In genomic region chr3:7203969-7204847, GRCh38 we compare ENCODE assay signal across 21 cellular contexts.
A peak's percentile ranks its signal among the peaks of the same experiment; 100 is the strongest.
DNase-seq lines count a peak whose midpoint lies in the region; ATAC-seq and TF ChIP-seq lines count a peak whose summit lies in the region.
"Had no signal": no experiment of that assay in that cellular context is flagged by ENCODE, and none has a peak within 500 bp of the region (broad histone marks: within the 10 kb centered on the region; RNA-seq: fewer than 3 reads in every experiment).

No MANE protein-coding gene starts in this region.

- intact Hi-C loops in sciatic nerve (cut with DNase I): no loop called here

- no peaks in the 10 kb centered on the region for H3K27me3 ChIP-seq in SJCRH30
- H3K27me3 ChIP-seq: adrenal gland, sigmoid colon, upper lobe of right lung had no signal

- peak; percentile 52 for DNase-seq in epithelial cell of proximal tubule (ENCODE audit: low read depth)
- no peak for DNase-seq in stimulated activated CD4-positive, alpha-beta T cell treated with anti-CD3 and anti-CD28 coated beads, Interleukin-1b, Interleukin-23, amount 100 ng/mL, for 48 hours
- no peak for DNase-seq in SHP77 (lab: John Stamatoyannopoulos, UW)
- DNase-seq in sciatic nerve (ENCODE audit: low spot score): no peak
- DNase-seq in SJCRH30: no peak
- DNase-seq: activated CD4-positive, alpha-beta T cell treated with anti-CD3 and anti-CD28 coated beads, Interleukin-2, amount 10 ng/mL, durations not matched to agents 7 days and 5 days; activated T-cell treated with anti-CD3 and anti-CD28 coated beads, Interleukin-2, amount 50 U/mL, for 4 hours; adrenal gland; DMS 273 treated with DMSO at 0.1 percent for 48 hours; HFFc6; left ventricle myocardium inferior; MM.1S; naive thymus-derived CD4-positive, alpha-beta T cell; NCI-H2107; Right ventricle myocardium superior; sigmoid colon; upper lobe of right lung had no signal

- no peaks in the 10 kb centered on the region for H3K36me3 ChIP-seq in SJCRH30
- H3K36me3 ChIP-seq: adrenal gland, left ventricle myocardium inferior, sigmoid colon, upper lobe of right lung had no signal

- no peak overlapping the region for H3K27ac ChIP-seq in SJCRH30
- H3K27ac ChIP-seq: adrenal gland, left ventricle myocardium inferior, sigmoid colon, upper lobe of right lung had no signal

- ATAC-seq in GM18868 (IDR thresholded peaks at IDR 0.05; ENCODE audit: unreplicated experiment) (peak; percentile 18), GM21528 (IDR thresholded peaks at IDR 0.05; ENCODE audit: low FRiP score, unreplicated experiment) (peak; percentile 27), HG03097 (IDR thresholded peaks at IDR 0.05; ENCODE audit: low FRiP score, unreplicated experiment) (peak; percentile 49), sciatic nerve (no peak)
- ATAC-seq: activated T-cell treated with anti-CD3 and anti-CD28 coated beads, Interleukin-2, amount 50 U/mL, for 4 hours; naive thymus-derived CD4-positive, alpha-beta T cell; stimulated activated memory B cell treated with anti-CD40 and anti-IgM and Interleukin-4, amounts not matched to agents 10 μg/mL and 1 μg/mL and 100 μg/mL, for 72 hours; upper lobe of right lung had no signal

- H3K4me1 ChIP-seq in SJCRH30: no peaks in the 10 kb centered on the region
- H3K4me1 ChIP-seq: left ventricle myocardium inferior, sigmoid colon, upper lobe of right lung had no signal

- H3K4me3 ChIP-seq in epithelial cell of proximal tubule (ENCODE audit: low read depth, low read length) (no peak overlapping the region), SJCRH30 (no peak overlapping the region)
- H3K4me3 ChIP-seq: left ventricle myocardium inferior, sigmoid colon, upper lobe of right lung had no signal

- TF ChIP-seq CTCF in epithelial cell of proximal tubule (conservative IDR thresholded peaks at IDR 0.05; ENCODE audit: low read depth, low read length): no peak

- no peaks in the 10 kb centered on the region for H3K9me3 ChIP-seq in SJCRH30 (replicated peaks)
- H3K9me3 ChIP-seq: adrenal gland, sigmoid colon, upper lobe of right lung had no signal
